Comparison of ENCODE assay signal across 8 cellular contexts in the genomic region with DNA sequence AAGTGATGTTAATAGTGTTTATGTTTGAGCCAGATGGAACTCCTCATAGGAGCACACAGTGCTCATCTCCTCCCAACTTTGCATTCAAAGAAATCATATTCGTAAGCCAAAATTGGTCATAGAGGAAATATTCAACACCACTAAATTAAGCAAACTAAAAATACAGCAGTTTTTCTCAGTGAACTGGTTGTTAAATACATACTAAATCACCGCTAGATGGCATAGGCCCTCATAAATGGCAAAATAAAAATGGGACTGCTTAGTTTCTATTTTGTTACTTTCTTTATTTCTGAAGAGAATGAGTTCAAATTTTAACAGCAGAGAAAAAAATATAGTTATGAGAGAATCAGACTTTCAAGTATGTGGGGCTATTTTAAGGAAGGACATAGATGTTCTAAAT.
DNase-seq lines count a peak whose midpoint lies in the region; TF ChIP-seq lines count a peak whose summit lies in the region.
"Not testable (repeated sequence)": the region's sequence is repeated elsewhere in the genome, so short reads cannot be mapped to it uniquely, and the experiment has no call there.

No MANE protein-coding gene starts in this region.

- not testable (repeated sequence) for H3K79me2 ChIP-seq in MM.1S (ENCODE audit: low read length); SK-N-SH (ENCODE audit: insufficient read depth); hepatocyte; neural progenitor cell (ENCODE audit: low read depth)

- TF ChIP-seq CTCF in AG04450 (IDR thresholded peaks at IDR 0.05; ENCODE audit: low read depth, low read length) = 0 out of 2 replicates have a peak, but pooled peaks have one; percentile 13
- TF ChIP-seq CTCF in GM10266 (IDR thresholded peaks at IDR 0.05; ENCODE audit: control insufficient read depth, insufficient read depth, low read depth, missing control alignments) = peak; percentile 22
- TF ChIP-seq CTCF in MM.1S (IDR thresholded peaks at IDR 0.05; ENCODE audit: low read length) = 0 out of 2 replicates have a peak, but pooled peaks have one; percentile 7
- peak; percentile 24; the same call in 1 of the 2 replicates for TF ChIP-seq CTCF in SK-N-SH (IDR thresholded peaks at IDR 0.05)
- peak; percentile 54 for TF ChIP-seq CTCF in endodermal cell (conservative IDR thresholded peaks at IDR 0.05)
- peak; percentile 35 for TF ChIP-seq CTCF in hepatocyte (IDR thresholded peaks at IDR 0.05; ENCODE audit: poor library complexity)
- TF ChIP-seq CTCF in neural progenitor cell (IDR thresholded peaks at IDR 0.05) = peak; percentile 35
- peak; percentile 66 for TF ChIP-seq CTCF in type B pancreatic cell (conservative IDR thresholded peaks at IDR 0.05)

- H3K27me3 Mint-ChIP-seq in endodermal cell (ENCODE audit: insufficient read depth); neural progenitor cell (ENCODE audit: insufficient read depth, low read depth); type B pancreatic cell: not testable (repeated sequence)

- H3K4me1 ChIP-seq in MM.1S (ENCODE audit: low read length); SK-N-SH (ENCODE audit: control insufficient read depth in 1 of 2, insufficient read depth in 2 of 2, low read depth in 1 of 2, low read length in 1 of 2); endodermal cell (ENCODE audit: control insufficient read depth, insufficient read depth, low read length); hepatocyte (ENCODE audit: insufficient read depth); neural progenitor cell: not testable (repeated sequence)

- POLR2A ChIA-PET in AG04450 (lab: Yijun Ruan, JAX); SK-N-SH (lab: Yijun Ruan, JAX): not testable (repeated sequence)

- not testable (repeated sequence) for H3K4me3 ChIP-seq in AG04450 (ENCODE audit: low read depth, low read length); MM.1S (ENCODE audit: low read length); SK-N-SH (ENCODE audit: low read depth in 2 of 2, low read length in 1 of 2); endodermal cell (ENCODE audit: low read length); hepatocyte; neural progenitor cell

- 0% methylated on average over 1 of the region's 2 CpGs for WGBS in SK-N-SH (ENCODE audit: low lambda C conversion rate)
- WGBS in endodermal cell (ENCODE audit: insufficient coverage in 1 of 2, insufficient read length in 1 of 2), 2 experiments = no CpG with 5 or more reads among the region's 2 CpGs
- 9% methylated on average over 1 of the region's 2 CpGs for WGBS in hepatocyte (ENCODE audit: low lambda C conversion rate, missing lambda C conversion rate)

- H3K36me3 ChIP-seq in MM.1S (replicated peaks; ENCODE audit: insufficient read depth, low read length); SK-N-SH (replicated peaks in 1 of 2; ENCODE audit: control insufficient read depth in 1 of 2, insufficient read depth in 2 of 2, low read length in 1 of 2); endodermal cell (ENCODE audit: control insufficient read depth, insufficient read depth, low read length); hepatocyte (replicated peaks; ENCODE audit: insufficient read depth, low read depth); neural progenitor cell: not testable (repeated sequence)

- not testable (repeated sequence) for H3K9me3 Mint-ChIP-seq in endodermal cell, neural progenitor cell, type B pancreatic cell

- not testable (repeated sequence) for TF ChIP-seq RAD21 in SK-N-SH (IDR thresholded peaks at IDR 0.05; ENCODE audit: low read length)

- not testable (repeated sequence) for H3K4me2 ChIP-seq in MM.1S (ENCODE audit: low read depth, low read length); SK-N-SH; hepatocyte; neural progenitor cell

- not testable (repeated sequence) for H3K9me3 ChIP-seq in AG04450 (ENCODE audit: control insufficient read depth, insufficient read depth, low read length); MM.1S (replicated peaks; ENCODE audit: insufficient read depth, low read length); SK-N-SH; endodermal cell (ENCODE audit: control insufficient read depth, low read length); hepatocyte (ENCODE audit: low read depth); neural progenitor cell (ENCODE audit: low read depth)

- not testable (repeated sequence) for H3K9me2 ChIP-seq in MM.1S (replicated peaks; ENCODE audit: insufficient read depth, low read length); SK-N-SH; hepatocyte (replicated peaks; ENCODE audit: insufficient read depth)

- not testable (repeated sequence) for H3K36me3 Mint-ChIP-seq in endodermal cell (ENCODE audit: low read depth); neural progenitor cell; type B pancreatic cell

- H4K20me1 ChIP-seq in MM.1S (ENCODE audit: insufficient read depth, low read length); SK-N-SH (ENCODE audit: insufficient read depth); hepatocyte (ENCODE audit: insufficient read depth, poor library complexity, severe bottlenecking); neural progenitor cell (ENCODE audit: low read depth): not testable (repeated sequence)

- TF ChIP-seq EP300 in SK-N-SH (IDR thresholded peaks at IDR 0.05; ENCODE audit: borderline replicate concordance in 1 of 2, low read depth in 1 of 2, low read length in 1 of 2) = not testable (repeated sequence)

- H3K27ac ChIP-seq in AG04450 (ENCODE audit: low read depth, low read length); MM.1S (ENCODE audit: low read length); SK-N-SH (ENCODE audit: low read depth in 2 of 2, low read length in 1 of 2); endodermal cell (ENCODE audit: low read depth, low read length); hepatocyte; neural progenitor cell: not testable (repeated sequence)

- not testable (repeated sequence) for H3F3A ChIP-seq in MM.1S (ENCODE audit: insufficient read depth, low read length); SK-N-SH (replicated peaks; ENCODE audit: insufficient read depth); neural progenitor cell (ENCODE audit: low read depth)

- not testable (repeated sequence) for H3K9ac ChIP-seq in MM.1S (ENCODE audit: low read length); SK-N-SH; endodermal cell (ENCODE audit: extremely low read depth, low read length, poor library complexity, severe bottlenecking); neural progenitor cell

- not testable (repeated sequence) for H3K4me3 Mint-ChIP-seq in endodermal cell, neural progenitor cell, type B pancreatic cell

- not testable (repeated sequence) for H2AFZ ChIP-seq in MM.1S (ENCODE audit: low read length); SK-N-SH (ENCODE audit: low read depth); hepatocyte; neural progenitor cell (replicated peaks)

- CTCF ChIA-PET in AG04450 (lab: Charles Lee); SK-N-SH (lab: Yijun Ruan, JAX): not testable (repeated sequence)

- not testable (repeated sequence) for DNase-seq in AG04450 (ENCODE audit: low read depth, low spot score); GM10266 (ENCODE audit: extremely low spot score); MM.1S; SK-N-SH; endodermal cell; hepatocyte (ENCODE audit: low spot score); neural progenitor cell (ENCODE audit: low spot score); type B pancreatic cell (ENCODE audit: extremely low spot score, unreplicated experiment)

- not testable (repeated sequence) for H3K4me1 Mint-ChIP-seq in endodermal cell; neural progenitor cell; type B pancreatic cell (ENCODE audit: unreplicated experiment)

- H3K27me3 ChIP-seq in AG04450 (ENCODE audit: control insufficient read depth, insufficient read depth, low read length); MM.1S (replicated peaks; ENCODE audit: insufficient read depth, low read length); SK-N-SH (ENCODE audit: insufficient read depth); endodermal cell (ENCODE audit: control insufficient read depth, insufficient read depth, low read length, poor library complexity, severe bottlenecking); hepatocyte; neural progenitor cell: not testable (repeated sequence)

- H3K27ac Mint-ChIP-seq in endodermal cell, neural progenitor cell, type B pancreatic cell: not testable (repeated sequence)

Comparison
In these comparisons a context has a peak if more than half of its experiments do, and no peak if none do; other contexts are left out.
1. CTCF ChIP-seq: peak in every context shown above with its lines; median percentile 66 in type B pancreatic cell; 54 in endodermal cell; 35 in hepatocyte; 35 in neural progenitor cell; 24 in SK-N-SH; 22 in GM10266; 13 in AG04450; 7 in MM.1S.